In genomic region chr19:45087531-45087930, GRCh38 we compare ENCODE assay signal across 14 cellular contexts. TPM values are rescaled to one million over a fixed set of nuclear protein-coding genes. Genes with fewer than 3 reads are reported as not detected.
DNase-seq lines count a peak whose midpoint lies in the region; ATAC-seq and TF ChIP-seq lines count a peak whose summit lies in the region.
"Had no signal": no experiment of that assay in that cellular context is flagged by ENCODE, and none has a peak within 500 bp of the region (broad histone marks: within the 10 kb centered on the region; RNA-seq: fewer than 3 reads in every experiment).

No MANE protein-coding gene starts in this region.

- H3T11ph ChIP-seq in H9 (ENCODE audit: low read length), result no peak overlapping the region

- ATAC-seq in GM19455 (IDR thresholded peaks at IDR 0.05; ENCODE audit: unreplicated experiment) (no peak), GM21515 (IDR thresholded peaks at IDR 0.05; ENCODE audit: unreplicated experiment) (no peak)
- ATAC-seq: heart right ventricle, Panc1 had no signal

- no peak overlapping the region for H3K56ac ChIP-seq in H9 (ENCODE audit: insufficient read length, low read depth, low read length)

- H3K36me3 Mint-ChIP-seq in H9 (ENCODE audit: insufficient read depth in 1 of 3, low read depth in 3 of 3), result peaks cover 13 to 51% (median 46%) of the 10 kb centered on the region in 3 experiments; a peak in 6 of 7 replicates
- peaks cover 18% of the 10 kb centered on the region for H3K36me3 Mint-ChIP-seq in nephron (ENCODE audit: low read depth)

- H3K14ac ChIP-seq in H9 (ENCODE audit: insufficient read depth, low read length), result no peak overlapping the region

- no peak overlapping the region for H4K5ac ChIP-seq in H9 (ENCODE audit: insufficient read length, low read depth, low read length)

- H4K8ac ChIP-seq in H9 (replicated peaks; ENCODE audit: insufficient read length, low read depth, low read length), result no peak overlapping the region

- no peaks in the 10 kb centered on the region for H3K9me3 ChIP-seq in H9 (ENCODE audit: control insufficient read depth, low read depth, low read length)
- H3K9me3 ChIP-seq: heart right ventricle had no signal

- no CpG with 5 or more reads among the region's 11 CpGs for WGBS in H9 (ENCODE audit: extremely low coverage, insufficient read length, low lambda C conversion rate)

- H2BK12ac ChIP-seq in H9 (ENCODE audit: insufficient read length, low read depth, low read length), result no peak overlapping the region

- H3K4me1 ChIP-seq in H9 (ENCODE audit: insufficient read depth, low read length), result no peaks in the 10 kb centered on the region; the same call in 1 of the 2 replicates

- H2BK120ac ChIP-seq in H9 (ENCODE audit: low read depth, low read length, poor library complexity, severe bottlenecking), result no peak overlapping the region

- H4K20me1 ChIP-seq in H9 (ENCODE audit: control insufficient read depth, insufficient read depth, insufficient read length), result no peaks in the 10 kb centered on the region

- H3K9ac ChIP-seq in H9 (ENCODE audit: extremely low read depth, insufficient read length, low read length), result no peak overlapping the region
- H3K9ac ChIP-seq: GM23248 had no signal

- no peak overlapping the region for H3K4me2 ChIP-seq in H9 (ENCODE audit: insufficient read depth, insufficient read length, low read length)

- H3K27me3 Mint-ChIP-seq in H9 (ENCODE audit: low read depth) (no peaks in the 10 kb centered on the region; the same call in 1 of the 2 replicates), nephron (ENCODE audit: low read depth) (no peaks in the 10 kb centered on the region)

- H2AFZ ChIP-seq in H9 (ENCODE audit: low read length), result no peak overlapping the region
- H2AFZ ChIP-seq: GM23248 had no signal

- no peak overlapping the region for H3K4ac ChIP-seq in H9 (ENCODE audit: low read depth, low read length)

- no peak overlapping the region for H3K23ac ChIP-seq in H9 (ENCODE audit: insufficient read length, low read depth, low read length)

- no peak overlapping the region for H2AK5ac ChIP-seq in H9 (ENCODE audit: insufficient read length, low read length)

- H2BK15ac ChIP-seq in H9 (ENCODE audit: low read depth, low read length), result no peak overlapping the region

- H3K27ac ChIP-seq in H9 (ENCODE audit: insufficient read length, low read depth, low read length) (no peak overlapping the region), substantia nigra (ENCODE audit: low read depth, low read length, poor library complexity, severe bottlenecking) (no peak overlapping the region)
- H3K27ac ChIP-seq: dorsolateral prefrontal cortex, GM23248 had no signal

- H4K91ac ChIP-seq in H9 (ENCODE audit: insufficient read length, low read depth, low read length), result no peak overlapping the region

- H3K27ac Mint-ChIP-seq in H9 (peak overlapping the region; percentile 5 to 88 (median 62); a peak in 6 of 7 replicates), nephron (no peak overlapping the region)

- no peak for TF ChIP-seq CTCF in H9 (conservative IDR thresholded peaks at IDR 0.05)
- TF ChIP-seq CTCF in nephron (IDR thresholded peaks at IDR 0.05; ENCODE audit: unreplicated experiment in 3 of 3), result no peak

- no peak overlapping the region for H3K18ac ChIP-seq in H9 (ENCODE audit: insufficient read length, low read depth, low read length)

- H3K79me2 ChIP-seq in H9 (ENCODE audit: insufficient read depth, low read length), result no peaks in the 10 kb centered on the region

- DNase-seq in H9 (no peak), UCSD-AML1 (lab: John Stamatoyannopoulos, UW; ENCODE audit: unreplicated experiment) (peak; percentile 82), activated gamma-delta T cell treated with Interleukin-2 at 50 U/mL for 16 hours (peak; percentile 76), NCI-H146 (lab: John Stamatoyannopoulos, UW) (no peak), substantia nigra (lab: John Stamatoyannopoulos, UW) (no peak)
- DNase-seq: DMS79, dorsolateral prefrontal cortex, GM23248, heart right ventricle, NCI-H1930 had no signal

- no peaks in the 10 kb centered on the region; a peak in 1 of 5 replicates for H3K9me3 Mint-ChIP-seq in H9
- no peaks in the 10 kb centered on the region for H3K9me3 Mint-ChIP-seq in nephron

- H3K4me1 Mint-ChIP-seq in H9 (peaks cover 15 to 17% of the 10 kb centered on the region in 2 experiments), nephron (peaks cover 6% of the 10 kb centered on the region)

- H3K23me2 ChIP-seq in H9 (ENCODE audit: insufficient read length, low read depth, low read length, poor library complexity, severe bottlenecking), result peaks cover 4% of the 10 kb centered on the region

- H3K4me3 Mint-ChIP-seq in H9, result no peak overlapping the region
- peak overlapping the region in 2 of 3 experiments; percentile 7 to 50 for H3K4me3 Mint-ChIP-seq in nephron

- no peaks in the 10 kb centered on the region for H3K27me3 ChIP-seq in H9 (ENCODE audit: insufficient read depth, low read length)
- H3K27me3 ChIP-seq: dorsolateral prefrontal cortex, heart right ventricle had no signal

- no peak overlapping the region for H2BK20ac ChIP-seq in H9 (ENCODE audit: low read depth, low read length, poor library complexity, severe bottlenecking)

- H3K79me1 ChIP-seq in H9 (ENCODE audit: insufficient read depth, low read depth, low read length, poor library complexity, severe bottlenecking), result peaks cover 7% of the 10 kb centered on the region

- no peak overlapping the region for H2BK5ac ChIP-seq in H9 (ENCODE audit: insufficient read length, low read length)

RNA-seq across cellular contexts. Expression of gene PPP1R37, which starts 5.4 kb away (rescaled TPM):
- 29.9 and 33.6 TPM in 2 replicates for total RNA-seq in H9 (2021)

RNA-seq across cellular contexts. Expression of gene GEMIN7, which starts 8.5 kb away (rescaled TPM):
- total RNA-seq in H9 (2021), result 46.0 and 47.2 TPM in 2 replicates

RNA-seq across cellular contexts. Expression of gene ZNF296, which starts 11.3 kb away (rescaled TPM):
- total RNA-seq in H9 (2021), result 14.3 and 14.8 TPM in 2 replicates
- total RNA-seq: GM23248 had no signal

RNA-seq across cellular contexts. Expression of gene CLASRP, which starts 48.7 kb away (rescaled TPM):
- total RNA-seq in H9 (2021), result 87.0 and 87.1 TPM in 2 replicates

Comparison
In these comparisons a context has a peak if more than half of its experiments do, and no peak if none do; other contexts are left out.
1. DNase-seq: peak in UCSD-AML1 (single experiment) and activated gamma-delta T cell treated with Interleukin-2 at 50 U/mL for 16 hours (single experiment); none in H9 (single experiment), NCI-H146 (single experiment) and substantia nigra (0 of 49).
2. H3K27ac Mint-ChIP-seq: peak in H9 (3 of 3); none in nephron (0 of 3).
3. H3K4me3 Mint-ChIP-seq: peak in nephron (2 of 3); none in H9 (0 of 2).